Comparison of ENCODE assay signal across 17 cellular contexts in genomic region chr1:80929868-80930508, GRCh38.
"Had no signal": no experiment of that assay in that cellular context is flagged by ENCODE, and none has a peak within 500 bp of the region (broad histone marks: within the 10 kb centered on the region; RNA-seq: fewer than 3 reads in every experiment).

No MANE protein-coding gene starts in this region.

- H3K36me3 ChIP-seq: spleen had no signal

- H3K4me2 ChIP-seq: hepatocyte had no signal

- DNase-seq: activated CD4-positive, alpha-beta T cell treated with anti-CD3 and anti-CD28 coated beads, Interleukin-2, amount 10 ng/mL, durations not matched to agents 7 days and 5 days; activated CD8-positive, alpha-beta memory T cell treated with anti-CD3 and anti-CD28 coated beads, Interleukin-2, amount 50 U/mL, for 48 hours; activated effector memory CD4-positive, alpha-beta T cell treated with Interleukin-2 at 50 U/mL for 16 hours; activated naive CD4-positive, alpha-beta T cell treated with anti-CD3 and anti-CD28 coated beads, Interleukin-2, amount 10 ng/mL, durations not matched to agents 7 days and 5 days; activated naive CD8-positive, alpha-beta T cell treated with anti-CD3 and anti-CD28 coated beads, Interleukin-2, amount 50 U/mL, for 24 hours; activated T-cell treated with anti-CD3 and anti-CD28 coated beads, Interleukin-2, amount 50 U/mL, for 48 hours; anterior cingulate cortex; central memory CD4-positive, alpha-beta T cell; endodermal cell; foreskin keratinocyte; islet precursor cell; spleen; stimulated activated naive B cell treated with anti-CD40 and anti-IgM and Interleukin-4, amounts not matched to agents 10 μg/mL and 1 μg/mL and 100 μg/mL, for 72 hours; T1000 had no signal

- H3K4me3 ChIP-seq: hepatocyte, spleen had no signal

- H3K27ac ChIP-seq: epithelial cell of prostate, foreskin keratinocyte, hepatocyte, spleen had no signal

- H3K79me2 ChIP-seq: hepatocyte had no signal

- H3K4me1 ChIP-seq: foreskin keratinocyte, spleen had no signal

- ATAC-seq: activated CD4-positive, CD25-positive, alpha-beta regulatory T cell treated with anti-CD3 and anti-CD28 coated beads, Interleukin-2, amount 50 U/mL, for 24 hours; activated naive CD8-positive, alpha-beta T cell treated with anti-CD3 and anti-CD28 coated beads, Interleukin-2, amount 50 U/mL, for 24 hours; foreskin keratinocyte; stimulated activated naive B cell treated with anti-CD40 and anti-IgM and Interleukin-4, amounts not matched to agents 10 μg/mL and 1 μg/mL and 100 μg/mL, for 72 hours had no signal

- H3K27me3 ChIP-seq: foreskin keratinocyte, hepatocyte, spleen had no signal

- H2AFZ ChIP-seq: hepatocyte had no signal
